ENCODE assay signal across 1 cellular context in genomic region chr4:94452476-94453300, GRCh38.
TF ChIP-seq lines count a peak whose summit lies in the region.

No MANE protein-coding gene starts in this region.

TF ChIP-seq in HEK293, 187 proteins besides CTCF, POLR2A, EP300 and RAD21 (continued from another document):
- 0 out of 2 replicates have a peak, but pooled peaks have one; percentile 9 for TF ChIP-seq PRDM6 (tag by site-specific recombination; IDR thresholded peaks at IDR 0.05)
- TF ChIP-seq ZNF335 (tag by site-specific recombination; conservative IDR thresholded peaks at IDR 0.05), result peak; percentile 83
- peak; percentile 62; the same call in 1 of the 2 replicates for TF ChIP-seq ZNF366 (tag by site-specific recombination; conservative IDR thresholded peaks at IDR 0.05)
- TF ChIP-seq KLF1 (tag by site-specific recombination; IDR thresholded peaks at IDR 0.05), result peak; percentile 53
- TF ChIP-seq KLF17 (tag by site-specific recombination; IDR thresholded peaks at IDR 0.05), result no peak
